In genomic region chr2:10981461-10981860, GRCh38 we compare ENCODE assay signal across 23 cellular contexts.
DNase-seq lines count a peak whose midpoint lies in the region; ATAC-seq and TF ChIP-seq lines count a peak whose summit lies in the region.
"Had no signal": no experiment of that assay in that cellular context is flagged by ENCODE, and none has a peak within 500 bp of the region (broad histone marks: within the 10 kb centered on the region; RNA-seq: fewer than 3 reads in every experiment).

No MANE protein-coding gene starts in this region.

- H3K36me3 ChIP-seq in right atrium auricular region: no peaks in the 10 kb centered on the region
- H3K36me3 ChIP-seq in left ventricle myocardium inferior: no peaks in the 10 kb centered on the region
- H3K36me3 ChIP-seq: BE2C, BLaER1 had no signal

- TF ChIP-seq CTCF in right atrium auricular region (IDR thresholded peaks at IDR 0.05): no peak
- no peak for TF ChIP-seq CTCF in left ventricle myocardium inferior (IDR thresholded peaks at IDR 0.05; ENCODE audit: borderline replicate concordance)

- H3K27ac ChIP-seq in right atrium auricular region (peak overlapping the region in 1 of 2 donors; percentile 2), left ventricle myocardium inferior (replicated peaks) (peak overlapping the region; percentile 67)
- H3K27ac ChIP-seq: BLaER1 had no signal

- H3K27me3 ChIP-seq in right atrium auricular region: no peaks in the 10 kb centered on the region
- H3K27me3 ChIP-seq in left ventricle myocardium inferior (ENCODE audit: low read depth): peaks cover 67% of the 10 kb centered on the region
- H3K27me3 ChIP-seq: BE2C, BLaER1 had no signal

- H3K9me3 ChIP-seq in right atrium auricular region: no peaks in the 10 kb centered on the region
- H3K9me3 ChIP-seq in left ventricle myocardium inferior (replicated peaks): no peaks in the 10 kb centered on the region
- H3K9me3 ChIP-seq: BE2C, BLaER1 had no signal

- ATAC-seq in left ventricle myocardium superior: no peak
- ATAC-seq: GM12878 had no signal

- H3K4me3 ChIP-seq in right atrium auricular region: no peak overlapping the region
- H3K4me3 ChIP-seq in left ventricle myocardium inferior: no peak overlapping the region
- H3K4me3 ChIP-seq: BLaER1, GM12878 had no signal

- DNase-seq in cardiac septum (ENCODE audit: low spot score) (peak; percentile 54), right atrium auricular region (ENCODE audit: low spot score) (no peak), left ventricle myocardium inferior (no peak), left ventricle myocardium superior (no peak), mesenteric fat pad (ENCODE audit: low spot score) (peak; percentile 33), NCI-H2227 (lab: John Stamatoyannopoulos, UW; ENCODE audit: unreplicated experiment) (no peak)
- DNase-seq: 8988T; ACHN; BE2C; C1 segment of cervical spinal cord; CD4-positive, alpha-beta memory T cell; CD4-positive, CD25-positive, alpha-beta regulatory T cell; CD8-positive, alpha-beta memory T cell; COR-L47; DMS 273 treated with DMSO at 0.1 percent for 48 hours; DMS153; DMS53; DMS79; DND-41; EL; GDM1 had no signal

- intact Hi-C loops in cardiac septum (cut with DNase I) (no loop called here), left ventricle myocardium inferior (cut with micrococcal nuclease) (no loop called here), left ventricle myocardium superior (cut with micrococcal nuclease) (no loop called here)

- H3K4me1 ChIP-seq in right atrium auricular region (peaks cover 0 to 4% of the 10 kb centered on the region in 2 donors), left ventricle myocardium inferior (peaks cover 14% of the 10 kb centered on the region)

Comparison
In these comparisons a context has a peak if more than half of its experiments do, and no peak if none do; other contexts are left out.
1. DNase-seq: peak in cardiac septum (single experiment) and mesenteric fat pad (single experiment); none in right atrium auricular region (single experiment), left ventricle myocardium inferior (single experiment), left ventricle myocardium superior (single experiment) and NCI-H2227 (single experiment).